Comparison of ENCODE assay signal across 1 cellular context in the genomic region with DNA sequence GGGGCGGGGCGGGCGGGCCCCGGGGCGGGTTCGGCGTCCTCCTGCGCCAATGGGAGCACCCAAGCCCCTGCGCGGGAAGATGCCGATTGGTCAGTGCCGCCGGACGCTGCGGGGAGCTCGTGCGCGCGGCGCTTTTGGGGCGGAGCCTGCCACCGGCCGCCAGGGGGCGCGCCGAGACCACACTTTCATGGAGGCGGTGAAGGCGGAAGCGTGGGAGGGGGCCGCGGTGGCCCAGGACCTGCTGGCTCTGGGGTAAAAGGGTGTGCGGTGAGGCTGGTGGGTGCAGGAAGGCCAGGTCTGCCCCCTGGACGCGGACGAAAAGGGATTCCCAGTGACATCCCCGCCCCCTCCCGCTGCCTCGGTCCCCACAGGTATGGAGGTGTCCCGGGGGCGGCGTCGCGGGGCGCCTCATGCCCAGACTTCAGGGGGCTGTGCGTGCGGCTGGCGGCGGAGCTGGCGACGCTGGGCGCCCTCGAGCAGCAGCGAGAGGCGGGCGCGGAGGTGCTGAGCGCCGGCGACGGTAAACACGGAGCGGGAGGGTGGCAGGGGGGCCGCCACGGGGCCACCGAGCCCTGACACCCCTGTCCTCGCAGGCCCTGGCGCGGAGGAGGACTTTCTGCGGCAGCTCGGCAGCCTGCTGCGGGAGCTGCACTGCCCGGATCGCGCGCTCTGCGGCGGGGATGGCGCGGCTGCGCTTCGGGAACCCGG.
A peak's percentile ranks its signal among the peaks of the same experiment; 100 is the strongest.
TF ChIP-seq lines count a peak whose summit lies in the region.

Gene FAM98C (plus strand): TSS at position 127 of the 708 bp plus-strand sequence. CDS start 61 bp downstream, at position 188.

TF ChIP-seq in K562, 482 proteins besides CTCF, POLR2A, EP300 and RAD21 (continued from another document and continues in another):
- TF ChIP-seq DEAF1 (CRISPR knock-in tag; IDR thresholded peaks at IDR 0.05) = peak; percentile 93
- TF ChIP-seq ARID4B (CRISPR knock-in tag; IDR thresholded peaks at IDR 0.05) = peak; percentile 65; the same call in 1 of the 2 replicates
- TF ChIP-seq ZBTB9 (CRISPR knock-in tag; IDR thresholded peaks at IDR 0.05) = peak; percentile 79
- TF ChIP-seq BCOR (IDR thresholded peaks at IDR 0.05) = no peak
- TF ChIP-seq ZNF586 (CRISPR knock-in tag; conservative IDR thresholded peaks at IDR 0.05) = no peak
- peak; percentile 67 for TF ChIP-seq RBBP5 (IDR thresholded peaks at IDR 0.05; ENCODE audit: borderline replicate concordance, insufficient read depth, low read length, poor library complexity, severe bottlenecking)
- TF ChIP-seq SIX5 (IDR thresholded peaks at IDR 0.05; ENCODE audit: borderline replicate concordance in 1 of 2, insufficient read depth in 1 of 2, low read depth in 1 of 2, low read length in 2 of 2) = no peak
- peak; percentile 66 for TF ChIP-seq ASH1L (IDR thresholded peaks at IDR 0.05; ENCODE audit: borderline replicate concordance, low read depth, partially characterized antibody)
- TF ChIP-seq ZC3H8 (IDR thresholded peaks at IDR 0.05) = no peak
- peak; percentile 83; the same call in 1 of the 2 replicates for TF ChIP-seq SMC3 (conservative IDR thresholded peaks at IDR 0.05; ENCODE audit: insufficient read depth, low read depth, low read length)
- TF ChIP-seq SLC30A9 (CRISPR knock-in tag; IDR thresholded peaks at IDR 0.05) = no peak
- TF ChIP-seq NRF1 (conservative IDR thresholded peaks at IDR 0.05 in 1 of 2, IDR thresholded peaks at IDR 0.05 in 1 of 2) = peak; percentile 83 to 86
- TF ChIP-seq NFYB (IDR thresholded peaks at IDR 0.05; ENCODE audit: extremely low read depth, insufficient read length) = peak; percentile 81
- peak; percentile 12 for TF ChIP-seq PHF20 (IDR thresholded peaks at IDR 0.05; ENCODE audit: partially characterized antibody)
- TF ChIP-seq SOX6 (IDR thresholded peaks at IDR 0.05) = 0 out of 2 replicates have a peak, but pooled peaks have one; percentile 6
- peak; percentile 78 for TF ChIP-seq STAG1 (CRISPR knock-in tag; IDR thresholded peaks at IDR 0.05; ENCODE audit: borderline replicate concordance)
- TF ChIP-seq, protein P1, sequence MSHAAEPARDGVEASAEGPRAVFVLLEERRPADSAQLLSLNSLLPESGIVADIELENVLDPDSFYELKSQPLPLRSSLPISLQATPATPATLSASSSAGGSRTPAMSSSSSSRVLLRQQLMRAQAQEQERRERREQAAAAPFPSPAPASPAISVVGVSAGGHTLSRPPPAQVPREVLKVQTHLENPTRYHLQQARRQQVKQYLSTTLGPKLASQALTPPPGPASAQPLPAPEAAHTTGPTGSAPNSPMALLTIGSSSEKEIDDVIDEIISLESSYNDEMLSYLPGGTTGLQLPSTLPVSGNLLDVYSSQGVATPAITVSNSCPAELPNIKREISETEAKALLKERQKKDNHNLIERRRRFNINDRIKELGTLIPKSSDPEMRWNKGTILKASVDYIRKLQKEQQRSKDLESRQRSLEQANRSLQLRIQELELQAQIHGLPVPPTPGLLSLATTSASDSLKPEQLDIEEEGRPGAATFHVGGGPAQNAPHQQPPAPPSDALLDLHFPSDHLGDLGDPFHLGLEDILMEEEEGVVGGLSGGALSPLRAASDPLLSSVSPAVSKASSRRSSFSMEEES (CRISPR knock-in tag; IDR thresholded peaks at IDR 0.05) = no peak
- no peak for TF ChIP-seq ZNF175 (CRISPR knock-in tag; IDR thresholded peaks at IDR 0.05; ENCODE audit: low read depth)
- TF ChIP-seq NR3C1 (CRISPR knock-in tag; IDR thresholded peaks at IDR 0.05) = no peak
- TF ChIP-seq ARID1B (IDR thresholded peaks at IDR 0.05) = no peak
- TF ChIP-seq CTCFL (IDR thresholded peaks at IDR 0.05; ENCODE audit: borderline replicate concordance, insufficient read depth, low read depth, low read length, poor library complexity, severe bottlenecking) = peak; percentile 44
- 0 out of 2 replicates have a peak, but pooled peaks have one; percentile 26 for TF ChIP-seq POLR2AphosphoS5 (IDR thresholded peaks at IDR 0.05; ENCODE audit: control insufficient read depth, insufficient read depth, low read depth, low read length)
- TF ChIP-seq SP1 (CRISPR knock-in tag; IDR thresholded peaks at IDR 0.05) = peak; percentile 100
- TF ChIP-seq SMAD2 (IDR thresholded peaks at IDR 0.05; ENCODE audit: low read depth, low read length) = no peak
- peak in 1 of 3 experiments; percentile 60; a peak in 2 of 6 replicates for TF ChIP-seq ZBTB11 (CRISPR knock-in tag; IDR thresholded peaks at IDR 0.05)
- peak; percentile 51 for TF ChIP-seq HMGN3 (IDR thresholded peaks at IDR 0.05; ENCODE audit: borderline replicate concordance, extremely low read depth, insufficient read length, low read depth, low read length)
- TF ChIP-seq DLX4 (CRISPR knock-in tag; IDR thresholded peaks at IDR 0.05) = no peak
- peak; percentile 88 for TF ChIP-seq ETV5 (CRISPR knock-in tag; IDR thresholded peaks at IDR 0.05; ENCODE audit: low read depth)
- TF ChIP-seq STAT5A (IDR thresholded peaks at IDR 0.05; ENCODE audit: borderline replicate concordance, low read length) = no peak
- TF ChIP-seq CREB3L1 (IDR thresholded peaks at IDR 0.05; ENCODE audit: borderline replicate concordance, low read depth) = no peak
- TF ChIP-seq EGR1 (conservative IDR thresholded peaks at IDR 0.05) = peak; percentile 98
- TF ChIP-seq RBM34 (IDR thresholded peaks at IDR 0.05; ENCODE audit: borderline replicate concordance, insufficient read depth, low read length) = peak; percentile 60; the same call in 1 of the 2 replicates
- TF ChIP-seq POLR2G (IDR thresholded peaks at IDR 0.05; ENCODE audit: low read depth, low read length) = peak; percentile 87
- TF ChIP-seq MAX (CRISPR knock-in tag; IDR thresholded peaks at IDR 0.05) = peak; percentile 78
- peak; percentile 52 for TF ChIP-seq RBM22 (IDR thresholded peaks at IDR 0.05; ENCODE audit: low read depth, low read length, poor library complexity, severe bottlenecking)
- TF ChIP-seq, protein P2, sequence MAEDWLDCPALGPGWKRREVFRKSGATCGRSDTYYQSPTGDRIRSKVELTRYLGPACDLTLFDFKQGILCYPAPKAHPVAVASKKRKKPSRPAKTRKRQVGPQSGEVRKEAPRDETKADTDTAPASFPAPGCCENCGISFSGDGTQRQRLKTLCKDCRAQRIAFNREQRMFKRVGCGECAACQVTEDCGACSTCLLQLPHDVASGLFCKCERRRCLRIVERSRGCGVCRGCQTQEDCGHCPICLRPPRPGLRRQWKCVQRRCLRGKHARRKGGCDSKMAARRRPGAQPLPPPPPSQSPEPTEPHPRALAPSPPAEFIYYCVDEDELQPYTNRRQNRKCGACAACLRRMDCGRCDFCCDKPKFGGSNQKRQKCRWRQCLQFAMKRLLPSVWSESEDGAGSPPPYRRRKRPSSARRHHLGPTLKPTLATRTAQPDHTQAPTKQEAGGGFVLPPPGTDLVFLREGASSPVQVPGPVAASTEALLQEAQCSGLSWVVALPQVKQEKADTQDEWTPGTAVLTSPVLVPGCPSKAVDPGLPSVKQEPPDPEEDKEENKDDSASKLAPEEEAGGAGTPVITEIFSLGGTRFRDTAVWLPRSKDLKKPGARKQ (CRISPR knock-in tag; IDR thresholded peaks at IDR 0.05) = no peak
